In genomic region chr6:149318581-149319286, GRCh38 we compare ENCODE assay signal across 8 cellular contexts. TPM values are rescaled to one million over a fixed set of nuclear protein-coding genes. Genes with fewer than 3 reads are reported as not detected.
A peak's percentile ranks its signal among the peaks of the same experiment; 100 is the strongest.
DNase-seq lines count a peak whose midpoint lies in the region; ATAC-seq and TF ChIP-seq lines count a peak whose summit lies in the region.

No MANE protein-coding gene starts in this region.

- H3K4me3 Mint-ChIP-seq in Caco-2 (ENCODE audit: unreplicated experiment): peak overlapping the region; percentile 89
- H3K4me3 Mint-ChIP-seq in activated naive CD8-positive, alpha-beta T cell treated with anti-CD3 and anti-CD28 coated beads, Interleukin-2, amount 10 ng/mL, durations not matched to agents 7 days and 5 days: peak overlapping the region; percentile 87
- peak overlapping the region; percentile 80 for H3K4me3 Mint-ChIP-seq in stimulated activated effector memory CD8-positive, alpha-beta T cell treated with anti-CD3 and anti-CD28 coated beads, Interleukin-12 subunit alpha, Interleukin-12 subunit beta, amount 100 ng/mL, for 72 hours

- H3K27me3 Mint-ChIP-seq in Caco-2 (ENCODE audit: insufficient read depth, unreplicated experiment): no peaks in the 10 kb centered on the region
- no peaks in the 10 kb centered on the region for H3K27me3 Mint-ChIP-seq in activated naive CD8-positive, alpha-beta T cell treated with anti-CD3 and anti-CD28 coated beads, Interleukin-2, amount 10 ng/mL, durations not matched to agents 7 days and 5 days

- H3K27me3 ChIP-seq in Caco-2 (replicated peaks; ENCODE audit: control insufficient read depth, insufficient read depth, low read length): no peaks in the 10 kb centered on the region

- TSS peak; percentile 27 for BruUV-seq in Caco-2 (replicated peaks; lab: Mats Ljungman, UMichigan)

- intact Hi-C loops in Caco-2 (cut with micrococcal nuclease; ENCODE audit: unreplicated experiment): loop anchor here (5.0 kb wide), 1 partner anchor 236 kb away; no protein-coding TSS in a partner anchor

- H3K4me3 ChIP-seq in Caco-2 (ENCODE audit: low read depth, low read length): peak overlapping the region; percentile 97
- peak overlapping the region; percentile 79 for H3K4me3 ChIP-seq in LNCaP clone FGC (ENCODE audit: low read depth, low read length)

- no peaks in the 10 kb centered on the region for H3K9me3 Mint-ChIP-seq in Caco-2 (ENCODE audit: unreplicated experiment)
- peaks cover 2% of the 10 kb centered on the region for H3K9me3 Mint-ChIP-seq in activated naive CD8-positive, alpha-beta T cell treated with anti-CD3 and anti-CD28 coated beads, Interleukin-2, amount 10 ng/mL, durations not matched to agents 7 days and 5 days
- H3K9me3 Mint-ChIP-seq in stimulated activated effector memory CD8-positive, alpha-beta T cell treated with anti-CD3 and anti-CD28 coated beads, Interleukin-12 subunit alpha, Interleukin-12 subunit beta, amount 100 ng/mL, for 72 hours: no peaks in the 10 kb centered on the region

- DNase-seq in Caco-2 (peak in 1 of 2 experiments; percentile 15), LNCaP clone FGC (ENCODE audit: low read depth) (no peak), iris pigment epithelial cell (ENCODE audit: low read depth) (peak; percentile 24), DMS153 (lab: John Stamatoyannopoulos, UW) (no peak), dermis blood vessel endothelial cell (no peak)
- no peak for DNase-seq in activated naive CD8-positive, alpha-beta T cell treated with anti-CD3 and anti-CD28 coated beads, Interleukin-2, amount 10 ng/mL, durations not matched to agents 7 days and 5 days
- DNase-seq in stimulated activated effector memory CD8-positive, alpha-beta T cell treated with anti-CD3 and anti-CD28 coated beads, Interleukin-12 subunit alpha, Interleukin-12 subunit beta, amount 100 ng/mL, for 72 hours (ENCODE audit: low spot score in 2 of 2): peak in 1 of 2 donors; percentile 42

- CTCF ChIA-PET in Caco-2 (lab: Charles Lee): interaction anchor here (0.6 kb wide), 1 partner anchor 21 kb away, joined by 4 read pairs; no protein-coding TSS in a partner anchor

- peak; percentile 34 for ATAC-seq in activated naive CD8-positive, alpha-beta T cell treated with anti-CD3 and anti-CD28 coated beads, Interleukin-2, amount 10 ng/mL, durations not matched to agents 7 days and 5 days (ENCODE audit: low read depth)
- ATAC-seq in stimulated activated effector memory CD8-positive, alpha-beta T cell treated with anti-CD3 and anti-CD28 coated beads, Interleukin-12 subunit alpha, Interleukin-12 subunit beta, amount 100 ng/mL, for 72 hours: peak; percentile 55

- TF ChIP-seq POLR2A in GM19099 (IDR thresholded peaks at IDR 0.05; ENCODE audit: extremely low read depth, insufficient read length, low read depth): peak; percentile 27

- no peaks in the 10 kb centered on the region for H3K9me3 ChIP-seq in Caco-2

- POLR2A ChIA-PET in Caco-2 (lab: Charles Lee): no interaction called here
- POLR2A ChIA-PET in activated naive CD8-positive, alpha-beta T cell treated with anti-CD3 and anti-CD28 coated beads, Interleukin-2, amount 10 ng/mL, durations not matched to agents 7 days and 5 days (lab: Charles Lee): interaction anchor here (0.7 to 4.6 kb wide), 17 partner anchors 8 to 286 kb away, joined by 3 to 31 read pairs (median 5); no protein-coding TSS in a partner anchor

- H3K27ac Mint-ChIP-seq in Caco-2 (ENCODE audit: unreplicated experiment): peak overlapping the region; percentile 30
- peak overlapping the region; percentile 90 for H3K27ac Mint-ChIP-seq in activated naive CD8-positive, alpha-beta T cell treated with anti-CD3 and anti-CD28 coated beads, Interleukin-2, amount 10 ng/mL, durations not matched to agents 7 days and 5 days
- peak overlapping the region; percentile 93 for H3K27ac Mint-ChIP-seq in stimulated activated effector memory CD8-positive, alpha-beta T cell treated with anti-CD3 and anti-CD28 coated beads, Interleukin-12 subunit alpha, Interleukin-12 subunit beta, amount 100 ng/mL, for 72 hours

- no peaks in the 10 kb centered on the region for H3K36me3 ChIP-seq in Caco-2 (ENCODE audit: control insufficient read depth, insufficient read depth, low read length)

- no peaks in the 10 kb centered on the region for H3K36me3 Mint-ChIP-seq in Caco-2 (ENCODE audit: insufficient read depth, unreplicated experiment)
- H3K36me3 Mint-ChIP-seq in activated naive CD8-positive, alpha-beta T cell treated with anti-CD3 and anti-CD28 coated beads, Interleukin-2, amount 10 ng/mL, durations not matched to agents 7 days and 5 days: peaks cover 23% of the 10 kb centered on the region
- H3K36me3 Mint-ChIP-seq in stimulated activated effector memory CD8-positive, alpha-beta T cell treated with anti-CD3 and anti-CD28 coated beads, Interleukin-12 subunit alpha, Interleukin-12 subunit beta, amount 100 ng/mL, for 72 hours: peaks cover 52% of the 10 kb centered on the region

- H3K4me1 Mint-ChIP-seq in Caco-2 (ENCODE audit: low read depth, unreplicated experiment): peaks cover 13% of the 10 kb centered on the region
- H3K4me1 Mint-ChIP-seq in activated naive CD8-positive, alpha-beta T cell treated with anti-CD3 and anti-CD28 coated beads, Interleukin-2, amount 10 ng/mL, durations not matched to agents 7 days and 5 days: peaks cover 35% of the 10 kb centered on the region
- peaks cover 23% of the 10 kb centered on the region for H3K4me1 Mint-ChIP-seq in stimulated activated effector memory CD8-positive, alpha-beta T cell treated with anti-CD3 and anti-CD28 coated beads, Interleukin-12 subunit alpha, Interleukin-12 subunit beta, amount 100 ng/mL, for 72 hours

- H3K4me1 ChIP-seq in Caco-2: peaks cover 19% of the 10 kb centered on the region; the same call in 1 of the 2 replicates

- no peak for TF ChIP-seq CTCF in Caco-2 (IDR thresholded peaks at IDR 0.05; ENCODE audit: insufficient read depth in 1 of 2, low read depth in 1 of 2, low read length in 1 of 2, severe bottlenecking in 1 of 2, unreplicated experiment in 1 of 2)
- no peak for TF ChIP-seq CTCF in LNCaP clone FGC (IDR thresholded peaks at IDR 0.05; ENCODE audit: control insufficient read depth, extremely low read depth, insufficient read depth)

RNA-seq across cellular contexts. Expression of gene TAB2, which starts 1.2 kb away (rescaled TPM):
- total RNA-seq in Caco-2 (2022) (43.6 and 43.7 TPM in 2 replicates), dermis blood vessel endothelial cell (15.0 and 33.6 TPM in 2 replicates)
- 100 to 1,000 TPM; 115 to 130 TPM for total RNA-seq in activated naive CD8-positive, alpha-beta T cell treated with anti-CD3 and anti-CD28 coated beads, Interleukin-2, amount 10 ng/mL, durations not matched to agents 7 days and 5 days

Comparison
In these comparisons a context has a peak if more than half of its experiments do, and no peak if none do; other contexts are left out.
1. H3K27ac Mint-ChIP-seq: peak in every context shown above with its lines; median percentile 93 in stimulated activated effector memory CD8-positive, alpha-beta T cell treated with anti-CD3 and anti-CD28 coated beads, Interleukin-12 subunit alpha, Interleukin-12 subunit beta, amount 100 ng/mL, for 72 hours; 90 in activated naive CD8-positive, alpha-beta T cell treated with anti-CD3 and anti-CD28 coated beads, Interleukin-2, amount 10 ng/mL, durations not matched to agents 7 days and 5 days; 30 in Caco-2.